ENCODE assay signal across 29 cellular contexts in genomic region chr4:169260217-169260866, GRCh38. TPM values are rescaled to one million over a fixed set of nuclear protein-coding genes. Genes with fewer than 3 reads are reported as not detected.
A peak's percentile ranks its signal among the peaks of the same experiment; 100 is the strongest.
DNase-seq lines count a peak whose midpoint lies in the region; ATAC-seq, FAIRE-seq and TF ChIP-seq lines count a peak whose summit lies in the region.
"Had no signal": no experiment of that assay in that cellular context is flagged by ENCODE, and none has a peak within 500 bp of the region (broad histone marks: within the 10 kb centered on the region; RNA-seq: fewer than 3 reads in every experiment).

No MANE protein-coding gene starts in this region.

- H4K20me1 ChIP-seq in HepG2 (ENCODE audit: insufficient read depth, low read length): no peaks in the 10 kb centered on the region

- BruUV-seq in HepG2 (replicated peaks; lab: Mats Ljungman, UMichigan): no TSS peak

- CTCF ChIA-PET in HepG2 (lab: Yijun Ruan, JAX; ENCODE audit: low intra/inter-chr PET ratio, low total read pairs): no interaction called here

- H3K79me2 ChIP-seq in HepG2 (ENCODE audit: insufficient read depth, low read length): peaks cover 15% of the 10 kb centered on the region

- TF ChIP-seq POLR2A in thyroid gland (IDR thresholded peaks at IDR 0.05) (no peak), HepG2 (IDR thresholded peaks at IDR 0.05; ENCODE audit: insufficient read depth in 1 of 2, low read depth in 2 of 2, low read length in 2 of 2) (no peak)

- no peak overlapping the region for H3K9ac ChIP-seq in HepG2 (ENCODE audit: insufficient read depth, low read depth, low read length)
- H3K9ac ChIP-seq: KMS-11 had no signal

- DNase-seq in DMS 273 (lab: John Stamatoyannopoulos, UW; ENCODE audit: unreplicated experiment): peak; percentile 28
- DNase-seq in DMS 273 treated with DMSO at 0.1 percent for 48 hours (lab: John Stamatoyannopoulos, UW): no peak
- DNase-seq in choroid plexus epithelial cell (ENCODE audit: low read depth): no peak
- peak; percentile 20 for DNase-seq in iPS-NIHi7 (ENCODE audit: extremely low spot score)
- no peak for DNase-seq in thyroid gland
- DNase-seq in WERI-Rb-1: no peak
- DNase-seq in HepG2 (ENCODE audit: low spot score): no peak
- DNase-seq: activated CD4-positive, alpha-beta T cell treated with anti-CD3 and anti-CD28 coated beads for 4 hours; activated CD8-positive, alpha-beta memory T cell treated with anti-CD3 and anti-CD28 coated beads for 24 hours; activated gamma-delta T cell treated with Interleukin-2 at 50 U/mL for 16 hours; activated naive CD8-positive, alpha-beta T cell treated with anti-CD3 and anti-CD28 coated beads, Interleukin-2, amount 50 U/mL, for 24 hours; activated T-cell treated with anti-CD3 and anti-CD28 coated beads, Interleukin-2, amount 50 U/mL, for 24 hours; cerebellar nuclear complex; dorsolateral prefrontal cortex; HCEC 1CT; heart left ventricle; NCI-H1417 treated with DMSO at 0.1 percent for 48 hours; NCI-H2081 treated with DMSO at 0.1 percent for 48 hours; NCI-H345; NCI-H748 treated with DMSO at 0.1 percent for 48 hours; right lobe of liver; stimulated activated CD4-positive, alpha-beta T cell treated with anti-CD3 and anti-CD28 coated beads, Interleukin-4, amount 100 ng/mL, for 4 hours had no signal

- H3K4me3 ChIP-seq in choroid plexus epithelial cell (ENCODE audit: low read depth, low read length) (no peak overlapping the region), thyroid gland (replicated peaks in 1 of 3) (no peak overlapping the region), WERI-Rb-1 (ENCODE audit: low read depth, low read length) (no peak overlapping the region), HepG2 (replicated peaks in 1 of 3; ENCODE audit: insufficient read depth in 1 of 3, low read depth in 2 of 3, low read length in 3 of 3) (no peak overlapping the region)
- H3K4me3 ChIP-seq: right lobe of liver, suprapubic skin, vagina had no signal

- H3K9me3 ChIP-seq in thyroid gland (no peaks in the 10 kb centered on the region), WERI-Rb-1 (ENCODE audit: severe bottlenecking) (no peaks in the 10 kb centered on the region), HepG2 (ENCODE audit: low read length) (no peaks in the 10 kb centered on the region)
- H3K9me3 ChIP-seq: right lobe of liver, suprapubic skin, vagina had no signal

- no peak for TF ChIP-seq RAD21 in HepG2 (CRISPR knock-in tag; IDR thresholded peaks at IDR 0.05)

- H3K4me1 ChIP-seq in thyroid gland (peaks cover 62 to 80% of the 10 kb centered on the region in 2 donors), HepG2 (ENCODE audit: insufficient read depth, low read length) (peaks cover 33% of the 10 kb centered on the region)

- H3K27me3 ChIP-seq in thyroid gland (no peaks in the 10 kb centered on the region), WERI-Rb-1 (ENCODE audit: insufficient read depth, low read depth, severe bottlenecking) (no peaks in the 10 kb centered on the region), HepG2 (ENCODE audit: control insufficient read depth in 1 of 2, insufficient read depth in 2 of 2, low read length in 2 of 2) (no peaks in the 10 kb centered on the region)
- H3K27me3 ChIP-seq: dorsolateral prefrontal cortex, heart left ventricle, right lobe of liver, suprapubic skin, vagina had no signal

- no peak; the same call in 2 of the 3 replicates for ATAC-seq in HepG2
- no peak for ATAC-seq in HG02678 (IDR thresholded peaks at IDR 0.05; ENCODE audit: unreplicated experiment)
- ATAC-seq: activated naive CD8-positive, alpha-beta T cell treated with anti-CD3 and anti-CD28 coated beads, Interleukin-2, amount 50 U/mL, for 24 hours; right lobe of liver; stimulated activated memory B cell treated with anti-CD40 and anti-IgM and Interleukin-4, amounts not matched to agents 10 μg/mL and 1 μg/mL and 100 μg/mL, for 72 hours had no signal

- no peaks in the 10 kb centered on the region for H3K36me3 ChIP-seq in thyroid gland
- peaks cover 6% of the 10 kb centered on the region for H3K36me3 ChIP-seq in WERI-Rb-1
- peaks cover 4 to 5% of the 10 kb centered on the region in 2 experiments; a peak in 3 of 5 replicates for H3K36me3 ChIP-seq in HepG2 (replicated peaks in 1 of 2; ENCODE audit: control insufficient read depth in 1 of 2, insufficient read depth in 2 of 2, low read length in 2 of 2)
- H3K36me3 ChIP-seq: right lobe of liver had no signal

- TF ChIP-seq EP300 in HepG2 (IDR thresholded peaks at IDR 0.05; ENCODE audit: low read depth in 2 of 2, low read length in 2 of 2): no peak
- TF ChIP-seq EP300 in HepG2 (CRISPR knock-in tag; IDR thresholded peaks at IDR 0.05; ENCODE audit: borderline replicate concordance): no peak

- intact Hi-C loops in thyroid gland (cut with DNase I): loop anchor here (10.0 kb wide), 1 partner anchor 126 kb away; no protein-coding TSS in a partner anchor
- intact Hi-C loops in HepG2 (cut with micrococcal nuclease; ENCODE audit: unreplicated experiment): no loop called here

- TF ChIP-seq CTCF in choroid plexus epithelial cell (conservative IDR thresholded peaks at IDR 0.05; ENCODE audit: low read depth, low read length): peak; percentile 27
- TF ChIP-seq CTCF in thyroid gland (IDR thresholded peaks at IDR 0.05): no peak
- TF ChIP-seq CTCF in WERI-Rb-1 (IDR thresholded peaks at IDR 0.05; ENCODE audit: low read depth, low read length): no peak
- TF ChIP-seq CTCF in HepG2 (CRISPR knock-in tag; IDR thresholded peaks at IDR 0.05): no peak

- H3K4me2 ChIP-seq in HepG2 (ENCODE audit: low read depth, low read length): no peak overlapping the region
- H3K4me2 ChIP-seq: KMS-11 had no signal

- no peak overlapping the region for H2AFZ ChIP-seq in HepG2 (ENCODE audit: low read length)

- POLR2A ChIA-PET in HepG2 (lab: Yijun Ruan, JAX): interaction anchor here (1.0 kb wide), 1 partner anchor 9 kb away, joined by 4 read pairs; no protein-coding TSS in a partner anchor

- FAIRE-seq in HepG2 (lab: Jason Lieb, UNC): no peak
- FAIRE-seq: HTR-8/SVneo had no signal

- 52 to 57% methylated on average over 6 of the region's 6 CpGs for WGBS in thyroid gland, 2 donors
- WGBS in HepG2 (ENCODE audit: low lambda C conversion rate): 93% methylated on average over 6 of the region's 6 CpGs

- H3K27ac ChIP-seq in thyroid gland (peak overlapping the region in 2 of 3 donors; percentile 32 to 62), WERI-Rb-1 (no peak overlapping the region), HepG2 (ENCODE audit: extremely low read length, insufficient read depth, low read length) (no peak overlapping the region)
- H3K27ac ChIP-seq: 22Rv1, KMS-11, right lobe of liver, suprapubic skin, vagina had no signal

- in situ Hi-C loops in HepG2 (cut with HindIII; ENCODE audit: extremely low pct_ligation_motif_present, low pct_unique_long_range_greater_than_20kb): no loop called here

TF ChIP-seq in HepG2, 621 proteins besides CTCF, POLR2A, EP300 and RAD21 (continues in another document):
- TF ChIP-seq ZNF33A (CRISPR knock-in tag; IDR thresholded peaks at IDR 0.05; ENCODE audit: borderline replicate concordance) (no peak), HDAC6 (IDR thresholded peaks at IDR 0.05; ENCODE audit: low read depth, low read length) (no peak), KLF6 (CRISPR knock-in tag; IDR thresholded peaks at IDR 0.05) (no peak), ZNF841 (CRISPR knock-in tag; IDR thresholded peaks at IDR 0.05; ENCODE audit: borderline replicate concordance) (no peak), CBX2 (IDR thresholded peaks at IDR 0.05; ENCODE audit: low read depth, low read length) (no peak), CBX2 (CRISPR knock-in tag; IDR thresholded peaks at IDR 0.05; ENCODE audit: low read depth) (no peak), NFYC (CRISPR knock-in tag; IDR thresholded peaks at IDR 0.05) (no peak), NR2F1 (CRISPR knock-in tag; IDR thresholded peaks at IDR 0.05) (no peak), SSRP1 (CRISPR knock-in tag; IDR thresholded peaks at IDR 0.05) (no peak), FOXO4 (CRISPR knock-in tag; conservative IDR thresholded peaks at IDR 0.05) (no peak)

RNA-seq across cellular contexts. Expression of gene SH3RF1, which starts 10.4 kb away (rescaled TPM):
- total RNA-seq in thyroid gland (10 to 100 TPM; 29.0 to 41.7 (median 32.5) TPM), HepG2 (2016; rRNA removed; fragmentation: Illumina TruSeq; extraction: Trizol) (3.2 and 3.8 TPM in 2 replicates)
- total RNA-seq in HepG2 (2016; cell fraction: cytosol; rRNA removed; fragmentation: Illumina TruSeq; extraction: Trizol; ENCODE audit: low read depth): 1.3 and 2.3 TPM in 2 replicates
- total RNA-seq in HepG2 (2016; cell fraction: insoluble cytoplasmic fraction; rRNA removed; fragmentation: Illumina TruSeq; extraction: Trizol): 3.0 and 3.3 TPM in 2 replicates
- 2.4 and 2.6 TPM in 2 replicates for total RNA-seq in HepG2 (2016; cell fraction: membrane; rRNA removed; fragmentation: Illumina TruSeq; extraction: Trizol)
- total RNA-seq in HepG2 (2016; cell fraction: nucleus; rRNA removed; fragmentation: Illumina TruSeq; extraction: Trizol): 7.0 and 12.0 TPM in 2 replicates
- 3.1 and 3.2 TPM in 2 replicates for polyA plus RNA-seq in HepG2 (2011; rRNA removed)
- polyA plus RNA-seq in HepG2 (2011; cell fraction: cytosol; rRNA removed): 1.9 and 2.5 TPM in 2 replicates
- polyA plus RNA-seq in HepG2 (2011; cell fraction: nucleus; rRNA removed): 5.0 and 7.8 TPM in 2 replicates
- 1.9 and 2.2 TPM in 2 replicates for polyA plus RNA-seq in HepG2 (2012)
- polyA plus RNA-seq in HepG2 (2016; cell fraction: cytosol; fragmentation: Illumina TruSeq; extraction: Trizol; ENCODE audit: low read depth): 0.23 and 0.25 TPM in 2 replicates
- 2.4 and 2.7 TPM in 2 replicates for polyA plus RNA-seq in HepG2 (2016; cell fraction: insoluble cytoplasmic fraction; fragmentation: Illumina TruSeq; extraction: Trizol; ENCODE audit: low read depth)
- 0.74 and 0.91 TPM in 2 replicates for polyA plus RNA-seq in HepG2 (2016; cell fraction: membrane; fragmentation: Illumina TruSeq; extraction: Trizol; ENCODE audit: low read depth)
- polyA plus RNA-seq in HepG2 (2016; cell fraction: nucleus; fragmentation: Illumina TruSeq; extraction: Trizol; ENCODE audit: insufficient read depth, low read depth): 2.8 and 3.6 TPM in 2 replicates
- polyA minus RNA-seq in HepG2 (2011; rRNA and poly(A)+ RNA removed; ENCODE audit: low replicate concordance): 25.0 and 59.0 TPM in 2 replicates
- 4.5 and 7.2 TPM in 2 replicates for polyA minus RNA-seq in HepG2 (2011; cell fraction: cytosol; rRNA and poly(A)+ RNA removed)
- polyA minus RNA-seq in HepG2 (2011; cell fraction: nucleus; rRNA and poly(A)+ RNA removed): 26.3 and 31.1 TPM in 2 replicates

Comparison
In these comparisons a context has a peak if more than half of its experiments do, and no peak if none do; other contexts are left out.
1. DNase-seq: peak in DMS 273 (single experiment) and iPS-NIHi7 (single experiment); none in DMS 273 treated with DMSO at 0.1 percent for 48 hours (single experiment), choroid plexus epithelial cell (single experiment), thyroid gland (0 of 2), WERI-Rb-1 (single experiment) and HepG2 (single experiment).
2. H3K27ac ChIP-seq: peak in thyroid gland (2 of 3); none in WERI-Rb-1 (single experiment) and HepG2 (single experiment).